In the genomic region with DNA sequence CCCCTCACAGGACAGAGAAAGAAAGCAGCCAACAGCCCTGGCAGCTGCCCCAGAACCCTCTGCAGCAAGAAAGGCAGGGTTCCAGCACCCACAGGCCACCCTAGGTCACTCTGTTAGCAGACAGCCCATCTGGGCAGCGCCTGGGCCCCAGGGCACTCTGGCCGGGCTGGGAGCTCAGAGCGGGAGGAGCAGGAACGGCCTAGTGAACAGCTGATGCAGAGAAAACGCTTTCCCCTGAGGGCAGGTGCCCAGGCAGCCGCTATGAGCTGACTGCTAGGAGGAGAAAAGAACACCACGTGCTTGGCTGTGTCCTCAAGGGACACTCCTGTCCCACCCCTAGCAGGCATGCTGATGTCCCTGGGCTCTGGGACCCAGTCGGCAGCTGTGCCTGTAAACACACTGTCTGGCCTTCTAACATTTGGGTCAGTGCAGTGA, we compare ENCODE assay signal across 8 cellular contexts. TPM values are rescaled to one million over a fixed set of nuclear protein-coding genes. Genes with fewer than 3 reads are reported as not detected.
DNase-seq lines count a peak whose midpoint lies in the region; ATAC-seq and TF ChIP-seq lines count a peak whose summit lies in the region.

No MANE protein-coding gene starts in this region.

- H2BK5ac ChIP-seq in trophoblast cell (ENCODE audit: low read depth, low read length, poor library complexity), result no peak overlapping the region

- intact Hi-C loops in esophagus muscularis mucosa (cut with DNase I), result no loop called here

- H3K27me3 ChIP-seq in esophagus muscularis mucosa (no peaks in the 10 kb centered on the region), trophoblast cell (ENCODE audit: insufficient read depth, low read length) (no peaks in the 10 kb centered on the region)

- H3K4me1 ChIP-seq in esophagus muscularis mucosa (peaks cover 75 to 81% (median 78%) of the 10 kb centered on the region in 4 donors), trophoblast cell (ENCODE audit: control insufficient read depth in 1 of 2, insufficient read depth in 2 of 2, low read length in 2 of 2) (peaks cover 17 to 26% of the 10 kb centered on the region in 2 experiments)

- ATAC-seq in HG02884 (IDR thresholded peaks at IDR 0.05; ENCODE audit: unreplicated experiment) (no peak), HG02973 (IDR thresholded peaks at IDR 0.05; ENCODE audit: unreplicated experiment) (no peak)

- TF ChIP-seq POLR2A in esophagus muscularis mucosa (IDR thresholded peaks at IDR 0.05; ENCODE audit: low read depth), result no peak

- H3K18ac ChIP-seq in trophoblast cell (ENCODE audit: low read length), result no peak overlapping the region

- no peaks in the 10 kb centered on the region for H3K79me2 ChIP-seq in trophoblast cell (ENCODE audit: control insufficient read depth, insufficient read depth, low read length, poor library complexity)

- H3K4ac ChIP-seq in trophoblast cell (ENCODE audit: low read depth, low read length), result no peak overlapping the region

- H2AFZ ChIP-seq in trophoblast cell (ENCODE audit: insufficient read depth, low read length, poor library complexity), result no peak overlapping the region

- H3K4me2 ChIP-seq in trophoblast cell (ENCODE audit: low read length), result no peak overlapping the region

- H4K8ac ChIP-seq in trophoblast cell (ENCODE audit: low read depth, low read length), result no peak overlapping the region

- H3K9me3 ChIP-seq in esophagus muscularis mucosa (no peaks in the 10 kb centered on the region), trophoblast cell (ENCODE audit: insufficient read depth, low read depth, low read length) (no peaks in the 10 kb centered on the region)

- peaks cover 8 to 27% (median 25%) of the 10 kb centered on the region in 4 donors for H3K36me3 ChIP-seq in esophagus muscularis mucosa
- peaks cover 11 to 13% of the 10 kb centered on the region in 2 experiments for H3K36me3 ChIP-seq in trophoblast cell (ENCODE audit: control insufficient read depth in 1 of 2, insufficient read depth in 2 of 2, low read length in 2 of 2)

- TF ChIP-seq EP300 in esophagus muscularis mucosa (IDR thresholded peaks at IDR 0.05), result no peak

- DNase-seq in EH (ENCODE audit: low read depth) (peak; percentile 78), NCI-H2171 treated with DMSO at 0.1 percent for 48 hours (lab: John Stamatoyannopoulos, UW) (peak; percentile 92), esophagus muscularis mucosa (ENCODE audit: extremely low spot score) (no peak), trophoblast cell (peak; percentile 99), COLO829 (ENCODE audit: low spot score) (no peak)
- DNase-seq in stimulated activated CD4-positive, alpha-beta T cell treated with anti-CD3 and anti-CD28 coated beads, Interleukin-4, amount 100 ng/mL, for 4 hours, result no peak

- no peaks in the 10 kb centered on the region for H3K79me1 ChIP-seq in trophoblast cell (ENCODE audit: low read length)

- H3K14ac ChIP-seq in trophoblast cell (ENCODE audit: low read length), result no peak overlapping the region

- H2BK120ac ChIP-seq in trophoblast cell (ENCODE audit: insufficient read depth, low read length, poor library complexity), result no peak overlapping the region

- no peak overlapping the region for H3K23ac ChIP-seq in trophoblast cell (ENCODE audit: low read length)

- no peak overlapping the region for H2AK5ac ChIP-seq in trophoblast cell (ENCODE audit: low read length)

- H3K4me3 ChIP-seq in esophagus muscularis mucosa (peak overlapping the region in 2 of 4 donors; percentile 10 to 19), trophoblast cell (ENCODE audit: low read depth, low read length) (no peak overlapping the region)

- H2BK12ac ChIP-seq in trophoblast cell (ENCODE audit: low read length), result no peak overlapping the region

- H4K91ac ChIP-seq in trophoblast cell (ENCODE audit: low read depth, low read length), result no peak overlapping the region

- 55% methylated on average over 7 of the region's 8 CpGs for WGBS in esophagus muscularis mucosa
- no CpG with 5 or more reads among the region's 8 CpGs for WGBS in trophoblast cell (ENCODE audit: extremely low coverage, insufficient coverage, insufficient read length)

- no peak for TF ChIP-seq CTCF in esophagus muscularis mucosa (IDR thresholded peaks at IDR 0.05)

- no peak overlapping the region for H3K9ac ChIP-seq in trophoblast cell (ENCODE audit: low read length)

- H4K12ac ChIP-seq in trophoblast cell (ENCODE audit: low read depth, low read length), result no peak overlapping the region

- H3K27ac ChIP-seq in esophagus muscularis mucosa (replicated peaks in 1 of 4) (peak overlapping the region; percentile 75 to 81 (median 77)), trophoblast cell (ENCODE audit: low read depth, low read length) (no peak overlapping the region)

RNA-seq across cellular contexts. Expression of gene RALGDS, which starts 6.6 kb away (rescaled TPM):
- total RNA-seq in esophagus muscularis mucosa, result 10 to 100 TPM; 48.6 to 67.4 (median 54.8) TPM
- 39.2 and 39.5 TPM in 2 replicates for polyA plus RNA-seq in trophoblast cell (2013)

RNA-seq across cellular contexts. Expression of gene GBGT1, which starts 49.2 kb away (rescaled TPM):
- total RNA-seq in esophagus muscularis mucosa, result 10 to 100 TPM; 15.9 to 19.1 (median 17.5) TPM
- 10.3 and 11.1 TPM in 2 replicates for polyA plus RNA-seq in trophoblast cell (2013)

RNA-seq across cellular contexts. Expression of gene CEL, which starts 52.7 kb away (rescaled TPM):
- total RNA-seq in esophagus muscularis mucosa, result under 1 TPM; 0.17 to 0.42 (median 0.21) TPM
- polyA plus RNA-seq in trophoblast cell (2013), result 1.3 and 1.6 TPM in 2 replicates

Comparison
In these comparisons a context has a peak if more than half of its experiments do, and no peak if none do; other contexts are left out.
1. DNase-seq: peak in EH (single experiment), NCI-H2171 treated with DMSO at 0.1 percent for 48 hours (single experiment) and trophoblast cell (2 of 2); none in esophagus muscularis mucosa (single experiment), COLO829 (single experiment) and stimulated activated CD4-positive, alpha-beta T cell treated with anti-CD3 and anti-CD28 coated beads, Interleukin-4, amount 100 ng/mL, for 4 hours (0 of 2).